8 cellular contexts compared by ENCODE assay signal in the genomic region with DNA sequence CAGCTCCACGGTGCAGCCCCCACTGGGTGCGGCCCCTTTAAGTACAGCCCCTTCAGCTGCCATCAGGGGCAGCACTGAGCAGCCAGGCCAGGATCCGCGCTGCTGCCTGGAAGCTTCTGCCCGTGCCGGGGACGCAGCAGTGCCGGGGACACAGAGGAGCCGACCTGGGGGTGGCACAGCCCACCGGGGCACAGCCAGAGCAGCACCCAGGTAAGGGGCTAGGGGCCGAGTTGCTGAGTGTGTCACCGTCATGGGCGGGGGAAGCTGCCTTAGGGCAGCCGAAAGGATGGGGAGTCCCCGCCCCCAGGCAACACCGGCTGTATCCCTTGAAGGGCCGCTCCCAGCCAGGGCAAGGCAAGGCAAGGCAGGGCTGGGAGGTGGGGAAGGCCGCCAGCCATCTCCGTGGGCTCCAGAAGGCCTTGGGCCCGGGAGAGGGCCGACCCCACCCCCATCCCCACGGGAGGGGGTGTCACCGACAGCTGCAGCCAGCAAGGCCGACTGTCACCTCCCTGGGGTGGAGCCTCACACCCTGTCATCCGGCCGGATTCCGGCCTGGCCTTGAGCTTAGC. TPM values are rescaled to one million over a fixed set of nuclear protein-coding genes. Genes with fewer than 3 reads are reported as not detected.
DNase-seq lines count a peak whose midpoint lies in the region; FAIRE-seq and TF ChIP-seq lines count a peak whose summit lies in the region.
"Not testable (repeated sequence)": the region's sequence is repeated elsewhere in the genome, so short reads cannot be mapped to it uniquely, and the experiment has no call there.

Gene AJM1 (plus strand): TSS at position 99 of the 569 bp plus-strand sequence. CDS start 1,937 bp downstream, outside the sequence.

- H3K4me1 ChIP-seq in neutrophil (ENCODE audit: control insufficient read depth in 1 of 2, insufficient read depth in 1 of 2, low read depth in 1 of 2, low read length in 1 of 2) (peaks cover 27 to 41% of the 10 kb centered on the region in 2 experiments), stomach (peaks cover 54 to 72% (median 70%) of the 10 kb centered on the region in 4 donors)

- H3K4me1 Mint-ChIP-seq in HFFc6 (ENCODE audit: low read depth): peaks cover 20% of the 10 kb centered on the region
- H3K4me1 Mint-ChIP-seq in activated naive CD4-positive, alpha-beta T cell treated with anti-CD3 and anti-CD28 coated beads for 36 hours (ENCODE audit: low read depth): peaks cover 16% of the 10 kb centered on the region

- H3K27ac ChIP-seq in neutrophil: not testable (repeated sequence)
- H3K27ac ChIP-seq in stomach: peak within 1 kb of the TSS; percentile 46 to 70 (median 58)

- peak; percentile 91 for TF ChIP-seq CTCF in HFFc6 (IDR thresholded peaks at IDR 0.05)
- TF ChIP-seq CTCF in NB4 (IDR thresholded peaks at IDR 0.05; ENCODE audit: low read depth, low read length): peak; percentile 72
- peak; percentile 83 for TF ChIP-seq CTCF in neutrophil (IDR thresholded peaks at IDR 0.05)
- peak in 5 of 7 experiments; percentile 62 to 89 (median 84) for TF ChIP-seq CTCF in stomach (IDR thresholded peaks at IDR 0.05)

- H3K27me3 ChIP-seq in neutrophil (peaks cover 56% of the 10 kb centered on the region), stomach (peaks cover 12 to 50% (median 41%) of the 10 kb centered on the region in 3 donors)

- TF ChIP-seq POLR2A in NB4 (IDR thresholded peaks at IDR 0.05; ENCODE audit: extremely low read depth, insufficient read length); stomach (IDR thresholded peaks at IDR 0.05): not testable (repeated sequence)

- DNase-seq in GDM1 (lab: John Stamatoyannopoulos, UW) (peak; percentile 60), HFFc6 (peak; percentile 61), NB4 (ENCODE audit: low read depth) (peak; percentile 81), SKM-1 (lab: John Stamatoyannopoulos, UW; ENCODE audit: unreplicated experiment) (peak; percentile 39), frontal cortex (ENCODE audit: low spot score in 2 of 2) (peak; percentile 83 to 85), stomach (peak; percentile 78)
- DNase-seq in activated naive CD4-positive, alpha-beta T cell treated with anti-CD3 and anti-CD28 coated beads for 36 hours: peak; percentile 81

- WGBS in stomach, 5 donors: 0 to 3% (median 2%) methylated on average over 10 to 27 of the region's 27 CpGs

- not testable (repeated sequence) for H3K9me3 ChIP-seq in neutrophil, stomach

- H3K27ac Mint-ChIP-seq in HFFc6: peak within 1 kb of the TSS; percentile 53
- H3K27ac Mint-ChIP-seq in activated naive CD4-positive, alpha-beta T cell treated with anti-CD3 and anti-CD28 coated beads for 36 hours: not testable (repeated sequence)

- not testable (repeated sequence) for TF ChIP-seq EP300 in stomach (IDR thresholded peaks at IDR 0.05)

- H3K4me3 Mint-ChIP-seq in HFFc6: peak within 1 kb of the TSS; percentile 89
- peak within 1 kb of the TSS; percentile 68 for H3K4me3 Mint-ChIP-seq in activated naive CD4-positive, alpha-beta T cell treated with anti-CD3 and anti-CD28 coated beads for 36 hours

- H3K36me3 Mint-ChIP-seq in HFFc6 (ENCODE audit: low read depth); activated naive CD4-positive, alpha-beta T cell treated with anti-CD3 and anti-CD28 coated beads for 36 hours (ENCODE audit: low read depth): not testable (repeated sequence)

- H3K36me3 ChIP-seq in neutrophil: peaks cover 41% of the 10 kb centered on the region
- H3K36me3 ChIP-seq in stomach: peaks cover 12 to 34% (median 31%) of the 10 kb centered on the region in 4 donors

- H3K27me3 Mint-ChIP-seq in HFFc6 (ENCODE audit: insufficient read depth): peaks cover 14% of the 10 kb centered on the region
- peaks cover 12% of the 10 kb centered on the region for H3K27me3 Mint-ChIP-seq in activated naive CD4-positive, alpha-beta T cell treated with anti-CD3 and anti-CD28 coated beads for 36 hours (ENCODE audit: low read depth)

- intact Hi-C loops in activated naive CD4-positive, alpha-beta T cell treated with anti-CD3 and anti-CD28 coated beads for 36 hours (cut with micrococcal nuclease): loop anchor here (1.0 to 2.0 kb wide), 4 partner anchors 44 to 192 kb away; partner anchors contain the start of genes FBXW5, PAXX and TRAF2
- intact Hi-C loops in stomach (cut with DNase I; ENCODE audit: low total_unique reads): not testable (repeated sequence)

- not testable (repeated sequence) for H3K4me3 ChIP-seq in NB4 (ENCODE audit: low read depth, low read length)
- H3K4me3 ChIP-seq in neutrophil (ENCODE audit: low read depth in 1 of 2, low read length in 1 of 2) (peak within 1 kb of the TSS; percentile 60 to 70), stomach (peak within 1 kb of the TSS; percentile 42 to 55 (median 46))

- CTCF ChIA-PET in activated naive CD4-positive, alpha-beta T cell treated with anti-CD3 and anti-CD28 coated beads for 36 hours (lab: Charles Lee): interaction anchor here (0.5 to 3.0 kb wide), 25 partner anchors 20 to 225 kb away, joined by 3 to 12 read pairs (median 4); partner anchors contain the start of gene RABL6

- H3K9me3 Mint-ChIP-seq in HFFc6; activated naive CD4-positive, alpha-beta T cell treated with anti-CD3 and anti-CD28 coated beads for 36 hours: not testable (repeated sequence)

- FAIRE-seq in frontal cortex (lab: Jason Lieb, UNC): not testable (repeated sequence)

RNA-seq across cellular contexts. Expression of gene AJM1, which starts in this region (rescaled TPM):
- total RNA-seq in HFFc6 (2021; fragmentation: NEBNext Ultra II Directional; extraction: Animal tissue kit (Norgen Biotek cat#: 25700)): 1 to 10 TPM; 4.5 to 8.0 (median 5.3) TPM
- 1 to 10 TPM; 1.7 to 2.0 TPM for total RNA-seq in activated naive CD4-positive, alpha-beta T cell treated with anti-CD3 and anti-CD28 coated beads for 36 hours
- total RNA-seq in frontal cortex (0.82 TPM), stomach (10 to 100 TPM in 2 of 5 donors, 1 to 10 TPM in 3; 1.4 to 37.4 (median 9.3) TPM)
- 1 to 10 TPM in 2 of 3 donors, under 1 TPM in 1; 0.46 to 3.3 (median 1.5) TPM for polyA plus RNA-seq in stomach

Comparison
In these comparisons a context has a peak if more than half of its experiments do, and no peak if none do; other contexts are left out.
1. Peak in DNase-seq in frontal cortex; RNA of the gene not detected or under 1 TPM.